8 cellular contexts compared by ENCODE assay signal in genomic region chr19:43675269-43675879, GRCh38. TPM values are rescaled to one million over a fixed set of nuclear protein-coding genes. Genes with fewer than 3 reads are reported as not detected.
DNase-seq lines count a peak whose midpoint lies in the region; ATAC-seq and TF ChIP-seq lines count a peak whose summit lies in the region.

No MANE protein-coding gene starts in this region.

- intact Hi-C loops in CD4-positive, alpha-beta memory T cell (cut with micrococcal nuclease) = no loop called here

- H3K27ac Mint-ChIP-seq in CD4-positive, alpha-beta memory T cell = peak overlapping the region in 5 of 7 donors; percentile 6 to 72 (median 66)
- peak overlapping the region; percentile 76 for H3K27ac Mint-ChIP-seq in activated T-cell treated with anti-CD3 and anti-CD28 coated beads, Interleukin-2, amount 50 U/mL, for 72 hours

- 29 to 34% methylated on average over 8 of the region's 8 CpGs for WGBS in lung, 2 donors

- H3K36me3 Mint-ChIP-seq in CD4-positive, alpha-beta memory T cell = no peaks in the 10 kb centered on the region
- no peaks in the 10 kb centered on the region for H3K36me3 Mint-ChIP-seq in activated T-cell treated with anti-CD3 and anti-CD28 coated beads, Interleukin-2, amount 50 U/mL, for 72 hours (ENCODE audit: insufficient read depth in 2 of 2)

- H3K4me1 Mint-ChIP-seq in CD4-positive, alpha-beta memory T cell = peaks cover 6 to 17% (median 12%) of the 10 kb centered on the region in 4 donors
- peaks cover 22% of the 10 kb centered on the region for H3K4me1 Mint-ChIP-seq in activated T-cell treated with anti-CD3 and anti-CD28 coated beads, Interleukin-2, amount 50 U/mL, for 72 hours (ENCODE audit: low read depth)

- H3K9me3 ChIP-seq in CD4-positive, alpha-beta memory T cell (ENCODE audit: control insufficient read depth in 1 of 2, low read length in 2 of 2) = no peaks in the 10 kb centered on the region
- H3K9me3 ChIP-seq in HEK293 (ENCODE audit: control insufficient read depth, insufficient read depth, low read depth, low read length) = no peaks in the 10 kb centered on the region
- no peaks in the 10 kb centered on the region for H3K9me3 ChIP-seq in lung (ENCODE audit: control insufficient read depth in 2 of 2, insufficient read depth in 1 of 2, low read length in 1 of 2)

- H3K4me3 ChIP-seq in CD4-positive, alpha-beta memory T cell (ENCODE audit: low read length in 2 of 2) = no peak overlapping the region
- H3K4me3 ChIP-seq in HEK293 (ENCODE audit: low read depth, low read length) (no peak overlapping the region), lung (no peak overlapping the region)

- no peaks in the 10 kb centered on the region for H3K9me3 Mint-ChIP-seq in CD4-positive, alpha-beta memory T cell
- no peaks in the 10 kb centered on the region for H3K9me3 Mint-ChIP-seq in activated T-cell treated with anti-CD3 and anti-CD28 coated beads, Interleukin-2, amount 50 U/mL, for 72 hours

- no peak overlapping the region for H3K27ac ChIP-seq in CD4-positive, alpha-beta memory T cell (ENCODE audit: low read depth, low read length)
- H3K27ac ChIP-seq in HEK293 (ENCODE audit: extremely low read depth, low read depth, low read length) (peak overlapping the region; percentile 39; the same call in 1 of the 2 replicates), lung (ENCODE audit: low read depth in 1 of 2, low read length in 1 of 2) (peak overlapping the region in 1 of 2 donors; percentile 20)

- no peak for TF ChIP-seq CTCF in HEK293 (tag by site-specific recombination; IDR thresholded peaks at IDR 0.05)
- TF ChIP-seq CTCF in lung (IDR thresholded peaks at IDR 0.05; ENCODE audit: control extremely low read depth, extremely low read depth) = no peak

- no peaks in the 10 kb centered on the region for H3K4me1 ChIP-seq in CD4-positive, alpha-beta memory T cell (ENCODE audit: insufficient read depth, low read length)
- peaks cover 32% of the 10 kb centered on the region for H3K4me1 ChIP-seq in HEK293 (ENCODE audit: control insufficient read depth, insufficient read depth, low read length)
- H3K4me1 ChIP-seq in lung (ENCODE audit: control insufficient read depth in 2 of 2, insufficient read depth in 2 of 2, low read length in 2 of 2) = no peaks in the 10 kb centered on the region

- POLR2A ChIA-PET in CD4-positive, alpha-beta memory T cell (lab: Charles Lee; ENCODE audit: partially characterized antibody) = no interaction called here
- POLR2A ChIA-PET in HEK293 (lab: Yijun Ruan, JAX) = interaction anchor here (0.6 to 1.1 kb wide), 3 partner anchors 18 to 77 kb away, joined by 5 read pairs; no protein-coding TSS in a partner anchor

- H3K36me3 ChIP-seq in CD4-positive, alpha-beta memory T cell (ENCODE audit: insufficient read depth, low read length) = no peaks in the 10 kb centered on the region
- H3K36me3 ChIP-seq in HEK293 (ENCODE audit: control insufficient read depth in 2 of 2, insufficient read depth in 1 of 2, low read length in 2 of 2) (no peaks in the 10 kb centered on the region; a peak in 1 of 3 replicates), lung (ENCODE audit: control insufficient read depth in 2 of 2, insufficient read depth in 2 of 2, low read length in 2 of 2) (no peaks in the 10 kb centered on the region)

- ATAC-seq in activated T-cell treated with anti-CD3 and anti-CD28 coated beads, Interleukin-2, amount 50 U/mL, for 72 hours (replicated peaks in 1 of 2) = peak; percentile 66 to 78
- ATAC-seq in lung (ENCODE audit: insufficient read depth, low FRiP score) = peak; percentile 32
- ATAC-seq in HG03571 (IDR thresholded peaks at IDR 0.05; ENCODE audit: unreplicated experiment) = no peak

- peak overlapping the region in 2 of 8 donors; percentile 6 to 31 for H3K4me3 Mint-ChIP-seq in CD4-positive, alpha-beta memory T cell
- H3K4me3 Mint-ChIP-seq in activated T-cell treated with anti-CD3 and anti-CD28 coated beads, Interleukin-2, amount 50 U/mL, for 72 hours = peak overlapping the region; percentile 54 to 64

- no peaks in the 10 kb centered on the region for H3K27me3 Mint-ChIP-seq in CD4-positive, alpha-beta memory T cell
- peaks cover 7% of the 10 kb centered on the region for H3K27me3 Mint-ChIP-seq in activated T-cell treated with anti-CD3 and anti-CD28 coated beads, Interleukin-2, amount 50 U/mL, for 72 hours (ENCODE audit: low read depth)

- no peaks in the 10 kb centered on the region for H3K27me3 ChIP-seq in CD4-positive, alpha-beta memory T cell (ENCODE audit: insufficient read depth, low read length)
- H3K27me3 ChIP-seq in lung (ENCODE audit: control insufficient read depth, insufficient read depth) = no peaks in the 10 kb centered on the region

- no peak for DNase-seq in CD4-positive, alpha-beta memory T cell
- no peak for DNase-seq in activated T-cell treated with anti-CD3 and anti-CD28 coated beads, Interleukin-2, amount 50 U/mL, for 72 hours
- DNase-seq in lung (ENCODE audit: low spot score) = peak; percentile 58
- DNase-seq in NK-92 (lab: John Stamatoyannopoulos, UW; ENCODE audit: unreplicated experiment) = no peak
- no peak for DNase-seq in NCI-H446 treated with DMSO at 0.1 percent for 48 hours (lab: John Stamatoyannopoulos, UW)
- no peak for DNase-seq in epidermal melanocyte (ENCODE audit: insufficient read length, low spot score)

- CTCF ChIA-PET in CD4-positive, alpha-beta memory T cell (lab: Charles Lee; ENCODE audit: partially characterized antibody) = no interaction called here
- CTCF ChIA-PET in HEK293 (lab: Yijun Ruan, JAX) = interaction anchor here (1.0 to 2.1 kb wide), 4 partner anchors 12 to 93 kb away, joined by 3 to 9 read pairs (median 4); no protein-coding TSS in a partner anchor

TF ChIP-seq in HEK293, 187 proteins besides CTCF, POLR2A, EP300 and RAD21 (continues in another document):
- TF ChIP-seq ZNF423 (tag by site-specific recombination; IDR thresholded peaks at IDR 0.05) (no peak), ZNF571 (tag by site-specific recombination; IDR thresholded peaks at IDR 0.05) (no peak), MZF1 (tag by site-specific recombination; IDR thresholded peaks at IDR 0.05; ENCODE audit: borderline replicate concordance) (no peak), ZNF664 (tag by site-specific recombination; IDR thresholded peaks at IDR 0.05) (no peak), PRDM4 (tag by site-specific recombination; IDR thresholded peaks at IDR 0.05) (no peak), TCF7L2 (IDR thresholded peaks at IDR 0.05; ENCODE audit: borderline replicate concordance, low read depth, low read length) (no peak), ZNF324 (tag by site-specific recombination; IDR thresholded peaks at IDR 0.05) (no peak), ZNF18 (tag by site-specific recombination; IDR thresholded peaks at IDR 0.05) (no peak), ZSCAN30 (tag by site-specific recombination; IDR thresholded peaks at IDR 0.05) (no peak)

RNA-seq across cellular contexts. Expression of gene PLAUR, which starts 5.4 kb away (rescaled TPM):
- total RNA-seq in CD4-positive, alpha-beta memory T cell = 1 to 10 TPM; 8.6 to 9.4 TPM
- 1 to 10 TPM; 6.3 to 6.6 TPM for polyA plus RNA-seq in CD4-positive, alpha-beta memory T cell
- total RNA-seq in activated T-cell treated with anti-CD3 and anti-CD28 coated beads, Interleukin-2, amount 50 U/mL, for 72 hours = 10 to 100 TPM in 1 of 2 donors, 1 to 10 TPM in 1; 9.9 to 10.4 TPM
- 100 to 1,000 TPM in 1 of 2 donors, 10 to 100 TPM in 1; 65.6 to 107 TPM for total RNA-seq in lung
- 100 to 1,000 TPM in 1 of 2 donors, 10 to 100 TPM in 1; 36.3 to 298 TPM for polyA plus RNA-seq in lung

RNA-seq across cellular contexts. Expression of gene CADM4, which starts 35.7 kb away (rescaled TPM):
- total RNA-seq in CD4-positive, alpha-beta memory T cell = under 1 TPM; 0.33 to 0.49 TPM
- under 1 TPM in 1 of 2 donors, not detected in 1; 0.18 TPM for polyA plus RNA-seq in CD4-positive, alpha-beta memory T cell
- under 1 TPM; 0.28 to 0.74 TPM for total RNA-seq in activated T-cell treated with anti-CD3 and anti-CD28 coated beads, Interleukin-2, amount 50 U/mL, for 72 hours
- 10 to 100 TPM in 1 of 2 donors, 1 to 10 TPM in 1; 5.9 to 12.2 TPM for total RNA-seq in lung
- 1 to 10 TPM; 6.3 to 8.7 TPM for polyA plus RNA-seq in lung

RNA-seq across cellular contexts. Expression of gene IRGC, which starts 40.5 kb away (rescaled TPM):
- not detected for total RNA-seq in CD4-positive, alpha-beta memory T cell
- not detected for polyA plus RNA-seq in CD4-positive, alpha-beta memory T cell
- total RNA-seq in activated T-cell treated with anti-CD3 and anti-CD28 coated beads, Interleukin-2, amount 50 U/mL, for 72 hours = not detected
- not detected for total RNA-seq in lung
- polyA plus RNA-seq in lung = not detected

RNA-seq across cellular contexts. Expression of gene ZNF428, which starts 55.9 kb away (rescaled TPM):
- 10 to 100 TPM; 27.7 to 28.2 TPM for total RNA-seq in CD4-positive, alpha-beta memory T cell
- 10 to 100 TPM; 13.9 to 19.9 TPM for polyA plus RNA-seq in CD4-positive, alpha-beta memory T cell
- 10 to 100 TPM; 17.2 to 25.6 TPM for total RNA-seq in activated T-cell treated with anti-CD3 and anti-CD28 coated beads, Interleukin-2, amount 50 U/mL, for 72 hours
- 10 to 100 TPM; 42.6 to 49.9 TPM for total RNA-seq in lung
- 10 to 100 TPM; 27.9 to 95.3 TPM for polyA plus RNA-seq in lung

Comparison
In these comparisons a context has a peak if more than half of its experiments do, and no peak if none do; other contexts are left out.
1. RNA of gene PLAUR, which starts 5.4 kb away (total RNA-seq): 65.6 to 107 TPM in lung; 9.9 to 10.4 TPM in activated T-cell treated with anti-CD3 and anti-CD28 coated beads, Interleukin-2, amount 50 U/mL, for 72 hours and 8.6 to 9.4 TPM in CD4-positive, alpha-beta memory T cell; every median in the first group is over 4 times any median in the second.